28 cellular contexts compared by ENCODE assay signal in the genomic region with DNA sequence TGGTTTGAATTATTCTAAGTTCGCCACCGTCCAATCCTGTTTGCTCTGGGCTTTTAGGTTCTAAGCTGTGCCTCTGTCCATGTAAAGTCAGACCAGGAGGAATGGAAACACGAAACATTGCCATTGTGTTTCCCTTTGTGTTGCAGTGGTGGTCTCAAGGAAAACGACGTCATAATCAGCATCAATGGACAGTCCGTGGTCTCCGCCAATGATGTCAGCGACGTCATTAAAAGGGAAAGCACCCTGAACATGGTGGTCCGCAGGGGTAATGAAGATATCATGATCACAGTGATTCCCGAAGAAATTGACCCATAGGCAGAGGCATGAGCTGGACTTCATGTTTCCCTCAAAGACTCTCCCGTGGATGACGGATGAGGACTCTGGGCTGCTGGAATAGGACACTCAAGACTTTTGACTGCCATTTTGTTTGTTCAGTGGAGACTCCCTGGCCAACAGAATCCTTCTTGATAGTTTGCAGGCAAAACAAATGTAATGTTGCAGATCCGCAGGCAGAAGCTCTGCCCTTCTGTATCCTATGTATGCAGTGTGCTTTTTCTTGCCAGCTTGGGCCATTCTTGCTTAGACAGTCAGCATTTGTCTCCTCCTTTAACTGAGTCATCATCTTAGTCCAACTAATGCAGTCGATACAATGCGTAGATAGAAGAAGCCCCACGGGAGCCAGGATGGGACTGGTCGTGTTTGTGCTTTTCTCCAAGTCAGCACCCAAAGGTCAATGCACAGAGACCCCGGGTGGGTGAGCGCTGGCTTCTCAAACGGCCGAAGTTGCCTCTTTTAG. TPM values are rescaled to one million over a fixed set of nuclear protein-coding genes. Genes with fewer than 3 reads are reported as not detected.
A peak's percentile ranks its signal among the peaks of the same experiment; 100 is the strongest.
DNase-seq lines count a peak whose midpoint lies in the region; TF ChIP-seq lines count a peak whose summit lies in the region.
"Had no signal": no experiment of that assay in that cellular context is flagged by ENCODE, and none has a peak within 500 bp of the region (broad histone marks: within the 10 kb centered on the region; RNA-seq: fewer than 3 reads in every experiment).

No MANE protein-coding gene starts in this region.

- in situ Hi-C loops in GM23248 (cut with MboI), result no loop called here

- H3K36me3 ChIP-seq in GM23248 (ENCODE audit: low read depth) (no peaks in the 10 kb centered on the region; the same call in 1 of the 2 replicates), stomach (peaks cover 0 to 78% (median 49%) of the 10 kb centered on the region in 4 donors)
- H3K36me3 ChIP-seq: gastrocnemius medialis, MG63 had no signal

- H3K27me3 ChIP-seq in GM23248 (replicated peaks; ENCODE audit: insufficient read depth) (no peaks in the 10 kb centered on the region), stomach (no peaks in the 10 kb centered on the region)
- H3K27me3 ChIP-seq: gastrocnemius medialis, MG63 had no signal

- TF ChIP-seq EP300 in stomach (IDR thresholded peaks at IDR 0.05), result no peak

- intact Hi-C loops in stomach (cut with DNase I; ENCODE audit: low total_unique reads), result no loop called here

- DNase-seq in GM23248 (peak; percentile 52), amniotic epithelial cell (ENCODE audit: low read depth) (peak; percentile 82), fibroblast of mammary gland (ENCODE audit: low read depth) (peak; percentile 88), stomach (no peak), NAMALWA (ENCODE audit: low spot score) (no peak), NCI-H2029 (lab: John Stamatoyannopoulos, UW) (no peak)
- no peak for DNase-seq in stimulated activated CD4-positive, alpha-beta T cell treated with anti-CD3 and anti-CD28 coated beads, Interleukin-4, amount 100 ng/mL, for 24 hours
- DNase-seq: activated CD8-positive, alpha-beta T cell treated with anti-CD3 and anti-CD28 coated beads for 36 hours; activated gamma-delta T cell; activated T-cell treated with anti-CD3 and anti-CD28 coated beads for 4 hours; CD8-positive, alpha-beta T cell; central memory CD4-positive, alpha-beta T cell; DMS153; GDM1; H7; kidney glomerular epithelial cell; MG63; naive B cell; NCI-H146; NCI-H2171 treated with DMSO at 0.1 percent for 48 hours; NCI-H69; occipital lobe; SW 1271 had no signal

- H3K4me1 ChIP-seq in GM23248 (ENCODE audit: insufficient read depth), result no peaks in the 10 kb centered on the region
- H3K4me1 ChIP-seq in stomach, result peaks cover 0 to 7% (median 3%) of the 10 kb centered on the region in 4 donors
- H3K4me1 ChIP-seq: gastrocnemius medialis had no signal

- H3K27ac ChIP-seq in GM23248, result no peak overlapping the region
- H3K27ac ChIP-seq in stomach, result peak overlapping the region in 3 of 5 donors; percentile 34 to 64 (median 56)

- no peaks in the 10 kb centered on the region for H3K79me2 ChIP-seq in GM23248 (ENCODE audit: insufficient read depth)

- H2AFZ ChIP-seq in GM23248, result no peak overlapping the region

- no peak overlapping the region for H3K9ac ChIP-seq in GM23248

- no peaks in the 10 kb centered on the region for H3K9me2 ChIP-seq in GM23248 (ENCODE audit: insufficient read depth)

- H3K4me3 ChIP-seq in GM23248, result no peak overlapping the region
- H3K4me3 ChIP-seq in fibroblast of mammary gland (ENCODE audit: control insufficient read depth, low read depth, low read length), result no peak overlapping the region
- no peak overlapping the region for H3K4me3 ChIP-seq in stomach
- H3K4me3 ChIP-seq: gastrocnemius medialis, MG63 had no signal

- no peak overlapping the region for H3K4me2 ChIP-seq in GM23248 (ENCODE audit: unreplicated experiment)

- H3K9me3 ChIP-seq in GM23248 (ENCODE audit: low read depth) (no peaks in the 10 kb centered on the region), stomach (no peaks in the 10 kb centered on the region)
- H3K9me3 ChIP-seq: gastrocnemius medialis, MG63 had no signal

- no peak for TF ChIP-seq POLR2A in stomach (IDR thresholded peaks at IDR 0.05)

- 87 to 88% methylated on average over 22 of the region's 22 CpGs for WGBS in GM23248 (ENCODE audit: low coverage in 1 of 2, low lambda C conversion rate in 2 of 2, missing lambda C conversion rate in 2 of 2), 2 experiments
- WGBS in stomach, 5 donors, result 87 to 95% (median 90%) methylated on average over 22 of the region's 22 CpGs

- TF ChIP-seq CTCF in fibroblast of mammary gland (conservative IDR thresholded peaks at IDR 0.05; ENCODE audit: control insufficient read depth, insufficient read depth, low read depth, low read length) (no peak), stomach (IDR thresholded peaks at IDR 0.05) (no peak)

- no peaks in the 10 kb centered on the region for H3F3A ChIP-seq in GM23248 (ENCODE audit: insufficient read depth)

- H4K20me1 ChIP-seq in GM23248 (ENCODE audit: insufficient read depth), result no peaks in the 10 kb centered on the region

RNA-seq across cellular contexts. Expression of a gene that starts 46.3 kb away (rescaled TPM):
- not detected in 2 replicates for total RNA-seq in GM23248 (2014; rRNA removed; shearing (Covaris generic))
- polyA plus RNA-seq in GM23248 (2016; fragmentation: Nextera tagmentation; extraction: Ambion mirVana) (not detected in 2 replicates), stomach (under 1 TPM; 0.19 to 0.90 (median 0.31) TPM)
- 10 to 100 TPM in 3 of 5 donors, 1 to 10 TPM in 1, not detected in 1; 4.1 to 81.1 (median 13.3) TPM for total RNA-seq in stomach
- total RNA-seq: activated CD8-positive, alpha-beta T cell treated with anti-CD3 and anti-CD28 coated beads for 36 hours; CD8-positive, alpha-beta T cell; epithelial cell of proximal tubule had no signal
- polyA plus RNA-seq: IgD-negative memory B cell had no signal

RNA-seq across cellular contexts. Expression of a gene that starts 52.9 kb away (rescaled TPM):
- 395 and 405 TPM in 2 replicates for total RNA-seq in GM23248 (2014; rRNA removed; shearing (Covaris generic))
- polyA plus RNA-seq in GM23248 (2016; fragmentation: Nextera tagmentation; extraction: Ambion mirVana), result 220 and 303 TPM in 2 replicates
- total RNA-seq in stomach, result 10 to 100 TPM; 45.9 to 81.2 (median 69.5) TPM
- 10 to 100 TPM; 26.3 to 31.5 (median 27.0) TPM for polyA plus RNA-seq in stomach
- total RNA-seq: activated CD8-positive, alpha-beta T cell treated with anti-CD3 and anti-CD28 coated beads for 36 hours; CD8-positive, alpha-beta T cell had no signal
- polyA plus RNA-seq: IgD-negative memory B cell had no signal

RNA-seq across cellular contexts. Expression of a gene that starts 59.8 kb away (rescaled TPM):
- total RNA-seq in GM23248 (2014; rRNA removed; shearing (Covaris generic)), result not detected in 2 replicates
- polyA plus RNA-seq in GM23248 (2016; fragmentation: Nextera tagmentation; extraction: Ambion mirVana) (not detected in 2 replicates), stomach (not detected)
- total RNA-seq in stomach, result not detected
- total RNA-seq: activated CD8-positive, alpha-beta T cell treated with anti-CD3 and anti-CD28 coated beads for 36 hours; CD8-positive, alpha-beta T cell; epithelial cell of proximal tubule; gastrocnemius medialis; H7; occipital lobe; renal cortical epithelial cell had no signal
- polyA plus RNA-seq: adipose tissue, IgD-negative memory B cell had no signal

Comparison
In these comparisons a context has a peak if more than half of its experiments do, and no peak if none do; other contexts are left out.
1. DNase-seq: peak in GM23248 (single experiment), amniotic epithelial cell (single experiment) and fibroblast of mammary gland (single experiment); none in stomach (single experiment), stimulated activated CD4-positive, alpha-beta T cell treated with anti-CD3 and anti-CD28 coated beads, Interleukin-4, amount 100 ng/mL, for 24 hours (single experiment), NAMALWA (single experiment) and NCI-H2029 (single experiment).